In genomic region chr3:8490079-8490552, GRCh38 we compare ENCODE assay signal across 9 cellular contexts. TPM values are rescaled to one million over a fixed set of nuclear protein-coding genes. Genes with fewer than 3 reads are reported as not detected.
DNase-seq lines count a peak whose midpoint lies in the region; ATAC-seq and TF ChIP-seq lines count a peak whose summit lies in the region.
"Had no signal": no experiment of that assay in that cellular context is flagged by ENCODE, and none has a peak within 500 bp of the region (broad histone marks: within the 10 kb centered on the region; RNA-seq: fewer than 3 reads in every experiment).

No MANE protein-coding gene starts in this region.

- no peak for ATAC-seq in sciatic nerve

- TF ChIP-seq CTCF in cardiac fibroblast (IDR thresholded peaks at IDR 0.05; ENCODE audit: low read depth, low read length) (no peak), mesothelial cell of epicardium (IDR thresholded peaks at IDR 0.05; ENCODE audit: unreplicated experiment) (no peak)

- H3K9me3 Mint-ChIP-seq in mesothelial cell of epicardium, result peaks cover 3% of the 10 kb centered on the region
- H3K9me3 Mint-ChIP-seq: activated T-helper 2 cell treated with anti-CD3 and anti-CD28 coated beads, Interferon-gamma antibody, Interleukin-2, Interleukin-4, amounts not matched to agents 10 μg/mL and 5 μg/mL and 100 μg/mL, durations not matched to agents 14 hours and 24 hours and 36 hours had no signal

- no peak overlapping the region for H3K4me3 Mint-ChIP-seq in mesothelial cell of epicardium

- H3K36me3 Mint-ChIP-seq in mesothelial cell of epicardium, result peaks cover 5% of the 10 kb centered on the region

- H3K27ac Mint-ChIP-seq in mesothelial cell of epicardium, result peak overlapping the region; percentile 79
- H3K27ac Mint-ChIP-seq: activated T-helper 2 cell treated with anti-CD3 and anti-CD28 coated beads, Interferon-gamma antibody, Interleukin-2, Interleukin-4, amounts not matched to agents 10 μg/mL and 5 μg/mL and 100 μg/mL, durations not matched to agents 14 hours and 24 hours and 36 hours had no signal

- intact Hi-C loops in sciatic nerve (cut with DNase I), result no loop called here

- H3K4me1 Mint-ChIP-seq in mesothelial cell of epicardium, result peaks cover 45% of the 10 kb centered on the region

- H3K4me3 ChIP-seq in cardiac fibroblast (replicated peaks in 1 of 2; ENCODE audit: low read depth in 2 of 2, low read length in 2 of 2), result no peak overlapping the region

- no peaks in the 10 kb centered on the region for H3K27me3 Mint-ChIP-seq in mesothelial cell of epicardium (ENCODE audit: low read depth)

- DNase-seq in AG08396 (ENCODE audit: low spot score) (peak; percentile 68), LHCN-M2 (ENCODE audit: low read depth) (peak; percentile 95), cardiac fibroblast (ENCODE audit: low read depth in 2 of 2) (peak; percentile 84 to 97), mesothelial cell of epicardium (ENCODE audit: low spot score in 2 of 2, unreplicated experiment in 2 of 2) (no peak), NCI-H510A treated with DMSO at 0.1 percent for 48 hours (lab: John Stamatoyannopoulos, UW) (no peak), sciatic nerve (ENCODE audit: low spot score) (no peak), mesenteric fat pad (ENCODE audit: low spot score) (no peak), DMS153 treated with DMSO at 0.1 percent for 48 hours (lab: John Stamatoyannopoulos, UW; ENCODE audit: unreplicated experiment) (no peak)

RNA-seq across cellular contexts. Expression of gene LMCD1, which starts 11.5 kb away (rescaled TPM):
- total RNA-seq in LHCN-M2 (2014; rRNA removed) (30.3 and 31.2 TPM in 2 replicates), mesothelial cell of epicardium (20.8 to 24.2 TPM (median 22.4 TPM) in 3 replicates), sciatic nerve (68.7 TPM), mesenteric fat pad (506 TPM)
- 160 TPM for polyA plus RNA-seq in LHCN-M2 (2012)

Comparison
In these comparisons a context has a peak if more than half of its experiments do, and no peak if none do; other contexts are left out.
1. DNase-seq: peak in AG08396 (single experiment), LHCN-M2 (single experiment) and cardiac fibroblast (2 of 2); none in mesothelial cell of epicardium (0 of 2), NCI-H510A treated with DMSO at 0.1 percent for 48 hours (single experiment), sciatic nerve (single experiment), mesenteric fat pad (single experiment) and DMS153 treated with DMSO at 0.1 percent for 48 hours (single experiment).